14 cellular contexts compared by ENCODE assay signal in the genomic region with DNA sequence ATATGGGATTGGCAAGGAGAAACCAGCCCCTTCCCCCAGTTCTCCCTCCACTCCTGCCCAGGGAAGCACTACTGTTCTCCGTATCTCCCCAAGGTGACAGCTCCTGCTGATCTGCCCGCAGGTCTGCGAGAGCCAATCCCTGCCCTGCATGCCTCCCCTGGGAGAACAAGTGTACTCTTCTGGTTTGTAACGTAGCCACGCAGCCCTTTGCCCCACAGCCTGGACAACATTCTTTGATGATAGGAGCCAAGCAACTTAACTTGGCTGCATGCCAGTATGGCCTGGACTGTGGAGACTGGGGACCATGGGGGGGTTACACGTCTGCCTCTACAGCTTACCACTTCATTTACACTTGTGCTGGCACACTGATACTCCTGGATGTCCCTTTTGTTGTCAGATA. TPM values are rescaled to one million over a fixed set of nuclear protein-coding genes. Genes with fewer than 3 reads are reported as not detected.
DNase-seq lines count a peak whose midpoint lies in the region; ATAC-seq, FAIRE-seq and TF ChIP-seq lines count a peak whose summit lies in the region.
"Had no signal": no experiment of that assay in that cellular context is flagged by ENCODE, and none has a peak within 500 bp of the region (broad histone marks: within the 10 kb centered on the region; RNA-seq: fewer than 3 reads in every experiment).

No MANE protein-coding gene starts in this region.

- peak overlapping the region; percentile 34; the same call in 1 of the 2 replicates for H3K4me3 Mint-ChIP-seq in HFFc6
- peak overlapping the region in 2 of 3 donors; percentile 14 to 38 for H3K4me3 Mint-ChIP-seq in T-cell
- H3K4me3 Mint-ChIP-seq in progenitor cell of endocrine pancreas (ENCODE audit: low read depth), result peak overlapping the region; percentile 27
- H3K4me3 Mint-ChIP-seq: activated T-cell treated with anti-CD3 and anti-CD28 coated beads, Interleukin-2, amount 50 U/mL, for 72 hours had no signal

- peak overlapping the region; percentile 96 for H3K27ac ChIP-seq in left ventricle myocardium inferior (replicated peaks)
- H3K27ac ChIP-seq: BLaER1 treated with 17β-estradiol and CSF1 and Interleukin-3, amounts not matched to agents 10 nM and 100 nM; WERI-Rb-1 had no signal

- ATAC-seq in T-cell (replicated peaks in 1 of 4), result no peak
- ATAC-seq in sciatic nerve, result no peak
- ATAC-seq in GM21381 (IDR thresholded peaks at IDR 0.05; ENCODE audit: unreplicated experiment), result no peak
- ATAC-seq: activated T-cell treated with anti-CD3 and anti-CD28 coated beads, Interleukin-2, amount 50 U/mL, for 72 hours; stimulated activated naive CD8-positive, alpha-beta T cell treated with anti-CD3 and anti-CD28 coated beads, Interleukin-15, Interleukin-2, amounts not matched to agents 100 U/mL and 50 U/mL, for 24 hours had no signal

- POLR2A ChIA-PET in T-cell (lab: Charles Lee), result no interaction called here

- H3K36me3 Mint-ChIP-seq in HFFc6 (ENCODE audit: low read depth) (peaks cover 15% of the 10 kb centered on the region), T-cell (no peaks in the 10 kb centered on the region), progenitor cell of endocrine pancreas (ENCODE audit: insufficient read depth) (peaks cover 4% of the 10 kb centered on the region)

- TF ChIP-seq CTCF in HFFc6 (IDR thresholded peaks at IDR 0.05) (no peak), left ventricle myocardium inferior (IDR thresholded peaks at IDR 0.05; ENCODE audit: borderline replicate concordance) (no peak), progenitor cell of endocrine pancreas (IDR thresholded peaks at IDR 0.05; ENCODE audit: unreplicated experiment) (no peak)

- H3K4me1 Mint-ChIP-seq in HFFc6 (ENCODE audit: low read depth), result peaks cover 21% of the 10 kb centered on the region
- H3K4me1 Mint-ChIP-seq in T-cell, result peaks cover 16 to 30% (median 23%) of the 10 kb centered on the region in 3 donors
- peaks cover 10% of the 10 kb centered on the region for H3K4me1 Mint-ChIP-seq in progenitor cell of endocrine pancreas (ENCODE audit: low read depth)

- DNase-seq in HFFc6, result no peak
- DNase-seq in T-cell, result no peak
- DNase-seq in left ventricle myocardium inferior, result peak; percentile 74
- no peak for DNase-seq in progenitor cell of endocrine pancreas (ENCODE audit: low spot score, unreplicated experiment)
- no peak for DNase-seq in sciatic nerve (ENCODE audit: low spot score)
- DNase-seq in urothelium cell line (ENCODE audit: low spot score), result no peak
- no peak for DNase-seq in NCI-H2227 treated with DMSO at 0.1 percent for 48 hours (lab: John Stamatoyannopoulos, UW)
- DNase-seq: activated T-cell treated with anti-CD3 and anti-CD28 coated beads, Interleukin-2, amount 50 U/mL, for 72 hours; caudate nucleus; immature natural killer cell; stimulated activated naive CD8-positive, alpha-beta T cell treated with anti-CD3 and anti-CD28 coated beads, Interleukin-15, Interleukin-2, amounts not matched to agents 100 U/mL and 50 U/mL, for 24 hours; WERI-Rb-1 had no signal

- H3K27ac Mint-ChIP-seq in HFFc6 (no peak overlapping the region), T-cell (no peak overlapping the region), progenitor cell of endocrine pancreas (no peak overlapping the region)
- H3K27ac Mint-ChIP-seq: activated T-cell treated with anti-CD3 and anti-CD28 coated beads, Interleukin-2, amount 50 U/mL, for 72 hours had no signal

- intact Hi-C loops in left ventricle myocardium inferior (cut with micrococcal nuclease) (no loop called here), sciatic nerve (cut with DNase I) (no loop called here)

- peak overlapping the region; percentile 83 for H3K4me3 ChIP-seq in left ventricle myocardium inferior

- H3K4me1 ChIP-seq in left ventricle myocardium inferior, result peaks cover 61% of the 10 kb centered on the region

- H3K9me3 Mint-ChIP-seq in HFFc6 (no peaks in the 10 kb centered on the region), T-cell (no peaks in the 10 kb centered on the region), progenitor cell of endocrine pancreas (ENCODE audit: low read depth) (no peaks in the 10 kb centered on the region)
- H3K9me3 Mint-ChIP-seq: activated T-cell treated with anti-CD3 and anti-CD28 coated beads, Interleukin-2, amount 50 U/mL, for 72 hours; immature natural killer cell had no signal

- peaks cover 17% of the 10 kb centered on the region for H3K36me3 ChIP-seq in left ventricle myocardium inferior

- no peak for FAIRE-seq in urothelium cell line (lab: Jason Lieb, UNC)

- H3K27me3 Mint-ChIP-seq in HFFc6 (ENCODE audit: insufficient read depth) (peaks cover 2% of the 10 kb centered on the region; the same call in 1 of the 2 replicates), T-cell (no peaks in the 10 kb centered on the region), progenitor cell of endocrine pancreas (peaks cover 7% of the 10 kb centered on the region)

- no peaks in the 10 kb centered on the region for H3K9me3 ChIP-seq in left ventricle myocardium inferior (replicated peaks)

- peaks cover 6% of the 10 kb centered on the region for H3K27me3 ChIP-seq in left ventricle myocardium inferior (ENCODE audit: low read depth)
- H3K27me3 ChIP-seq: BLaER1 treated with 17β-estradiol and CSF1 and Interleukin-3, amounts not matched to agents 10 nM and 100 nM had no signal

- CTCF ChIA-PET in T-cell (lab: Charles Lee), result interaction anchor here in 1 of 2 donors (1.0 kb wide), 1 partner anchor 129 kb away, joined by 3 read pairs; no protein-coding TSS in a partner anchor

RNA-seq across cellular contexts. Expression of a gene that starts 2.0 kb away (rescaled TPM):
- total RNA-seq in HFFc6 (2021; fragmentation: NEBNext Ultra II Directional; extraction: Animal tissue kit (Norgen Biotek cat#: 25700)), result 1 to 10 TPM; 4.3 to 6.0 (median 5.4) TPM
- total RNA-seq in T-cell, result 1 to 10 TPM in 3 of 5 donors, under 1 TPM in 2; 0.26 to 2.2 (median 1.0) TPM
- 24.3 TPM for total RNA-seq in left ventricle myocardium inferior
- 1.9 TPM in 2 replicates for total RNA-seq in progenitor cell of endocrine pancreas
- 3.9 TPM for total RNA-seq in sciatic nerve

RNA-seq across cellular contexts. Expression of a gene that starts 57.0 kb away (rescaled TPM):
- total RNA-seq in HFFc6 (2021; fragmentation: NEBNext Ultra II Directional; extraction: Animal tissue kit (Norgen Biotek cat#: 25700)), result under 1 TPM in 1 of 6 experiments, not detected in 5; 0.17 TPM
- total RNA-seq in T-cell (under 1 TPM in 1 of 5 donors, not detected in 4; 0.19 TPM), left ventricle myocardium inferior (3.0 TPM), progenitor cell of endocrine pancreas (3.4 and 4.0 TPM in 2 replicates), sciatic nerve (2.5 TPM)
- total RNA-seq: activated T-cell treated with anti-CD3 and anti-CD28 coated beads, Interleukin-2, amount 50 U/mL, for 72 hours had no signal
